In the genomic region with DNA sequence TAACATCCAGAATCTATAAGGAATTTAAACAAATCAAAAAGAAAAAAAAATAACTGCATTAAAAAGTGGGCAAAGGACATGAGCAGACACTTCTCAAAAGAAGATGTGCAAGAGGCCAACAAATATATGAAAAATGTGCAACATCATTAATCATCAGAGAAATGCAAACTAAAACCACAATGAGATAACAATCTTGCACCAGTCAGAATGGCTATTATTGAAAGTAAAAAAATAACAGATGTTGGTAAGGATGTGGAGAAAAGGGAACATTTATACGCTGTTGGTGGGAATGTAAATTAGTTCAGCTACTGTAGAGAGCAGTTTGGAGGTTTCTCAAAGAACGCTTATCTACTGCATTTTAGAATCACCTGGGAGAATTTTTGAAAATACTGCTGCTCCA, we compare ENCODE assay signal across 19 cellular contexts.
DNase-seq lines count a peak whose midpoint lies in the region; ATAC-seq and TF ChIP-seq lines count a peak whose summit lies in the region.
"Had no signal": no experiment of that assay in that cellular context is flagged by ENCODE, and none has a peak within 500 bp of the region (broad histone marks: within the 10 kb centered on the region; RNA-seq: fewer than 3 reads in every experiment).

No MANE protein-coding gene starts in this region.

- DNase-seq in HT1080 (ENCODE audit: low read depth) (peak; percentile 57), RWPE2 (ENCODE audit: low spot score) (no peak), fibroblast of mammary gland (ENCODE audit: low read depth) (peak; percentile 23), KG1 (lab: John Stamatoyannopoulos, UW) (no peak), NCI-H2107 (lab: John Stamatoyannopoulos, UW) (no peak), testis (no peak)
- DNase-seq in stimulated activated naive CD4-positive, alpha-beta T cell treated with Interleukin-2 at 50 U/mL for 16 hours (lab: John Stamatoyannopoulos, UW): no peak
- DNase-seq: COR-L47, NCI-H1092 treated with DMSO at 0.1 percent for 48 hours, NCI-H187, NCI-H2171, NCI-H446 treated with DMSO at 0.1 percent for 48 hours, NCI-H774, Peyer's patch, SHP77, SW 1271, T-helper 9 cell had no signal

- H3K4me3 ChIP-seq in RWPE2 (ENCODE audit: severe bottlenecking) (no peak overlapping the region), fibroblast of mammary gland (ENCODE audit: control insufficient read depth, low read depth, low read length) (no peak overlapping the region), testis (no peak overlapping the region)
- H3K4me3 ChIP-seq: Peyer's patch had no signal

- TF ChIP-seq CTCF in RWPE2 (IDR thresholded peaks at IDR 0.05; ENCODE audit: poor library complexity, severe bottlenecking): no peak
- TF ChIP-seq CTCF in fibroblast of mammary gland (conservative IDR thresholded peaks at IDR 0.05; ENCODE audit: control insufficient read depth, insufficient read depth, low read depth, low read length): no peak
- TF ChIP-seq CTCF in testis (IDR thresholded peaks at IDR 0.05): no peak

- H3K27me3 ChIP-seq in RWPE2 (ENCODE audit: insufficient read depth, poor library complexity, severe bottlenecking) (no peaks in the 10 kb centered on the region), testis (no peaks in the 10 kb centered on the region)
- H3K27me3 ChIP-seq: Peyer's patch had no signal

- H3K4me1 ChIP-seq in RWPE2 (ENCODE audit: insufficient read depth, poor library complexity, severe bottlenecking): peaks cover 9% of the 10 kb centered on the region
- H3K4me1 ChIP-seq in testis: no peaks in the 10 kb centered on the region
- H3K4me1 ChIP-seq: Peyer's patch had no signal

- intact Hi-C loops in testis (cut with DNase I; ENCODE audit: low total_unique reads): no loop called here

- H3K27ac ChIP-seq in RWPE2 (ENCODE audit: poor library complexity, severe bottlenecking) (peak overlapping the region; percentile 13), testis (no peak overlapping the region)
- H3K27ac ChIP-seq: C4-2B, Peyer's patch had no signal

- 72 to 80% methylated on average over 2 of the region's 2 CpGs for WGBS in testis, 2 donors

- ATAC-seq in GM18498 (IDR thresholded peaks at IDR 0.05; ENCODE audit: unreplicated experiment) (peak; percentile 58), RWPE2 (ENCODE audit: low read depth) (peak; percentile 54; the same call in 1 of the 3 replicates)

- H3K36me3 ChIP-seq in RWPE2 (ENCODE audit: low read depth) (no peaks in the 10 kb centered on the region), testis (ENCODE audit: low read depth, missing control alignments) (no peaks in the 10 kb centered on the region)
- H3K36me3 ChIP-seq: Peyer's patch had no signal

- no peak for TF ChIP-seq POLR2A in testis (IDR thresholded peaks at IDR 0.05)

- H3K9me3 ChIP-seq in RWPE2 (ENCODE audit: severe bottlenecking) (no peaks in the 10 kb centered on the region), testis (no peaks in the 10 kb centered on the region)
- H3K9me3 ChIP-seq: Peyer's patch had no signal

Comparison
In these comparisons a context has a peak if more than half of its experiments do, and no peak if none do; other contexts are left out.
1. DNase-seq: peak in HT1080 (single experiment) and fibroblast of mammary gland (single experiment); none in RWPE2 (single experiment), stimulated activated naive CD4-positive, alpha-beta T cell treated with Interleukin-2 at 50 U/mL for 16 hours (single experiment), KG1 (single experiment), NCI-H2107 (single experiment) and testis (single experiment).